In the genomic region with DNA sequence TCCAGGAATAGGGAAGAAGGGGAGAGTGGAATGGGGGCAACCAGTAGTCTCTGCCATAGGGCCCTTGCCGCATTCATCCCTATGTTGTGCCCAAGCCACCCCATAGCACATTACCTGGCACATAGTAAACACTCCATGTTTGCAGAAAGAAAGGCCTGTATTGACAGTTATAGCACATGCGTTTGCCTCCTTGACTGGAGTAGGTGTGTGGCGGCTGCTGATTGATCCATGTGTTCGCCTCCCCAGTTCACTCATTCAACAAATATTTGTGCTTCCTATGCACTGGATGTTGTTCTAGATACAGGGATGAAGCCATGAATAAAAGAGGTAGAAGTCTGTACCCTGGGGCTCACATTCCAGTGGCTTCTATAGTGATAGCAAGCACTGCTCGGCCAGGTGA, we compare ENCODE assay signal across 21 cellular contexts. TPM values are rescaled to one million over a fixed set of nuclear protein-coding genes. Genes with fewer than 3 reads are reported as not detected.
DNase-seq lines count a peak whose midpoint lies in the region; ATAC-seq and TF ChIP-seq lines count a peak whose summit lies in the region.
"Had no signal": no experiment of that assay in that cellular context is flagged by ENCODE, and none has a peak within 500 bp of the region (broad histone marks: within the 10 kb centered on the region; RNA-seq: fewer than 3 reads in every experiment).

No MANE protein-coding gene starts in this region.

- H3K27ac Mint-ChIP-seq in stimulated activated naive CD8-positive, alpha-beta T cell treated with anti-CD3 and anti-CD28 coated beads, Interleukin-15, Interleukin-2, amounts not matched to agents 100 ng/mL and 50 ng/mL, for 24 hours, result peak overlapping the region; percentile 26
- H3K27ac Mint-ChIP-seq in IgD-negative memory B cell, result peak overlapping the region in 2 of 3 donors; percentile 10 to 57
- peak overlapping the region; percentile 100 for H3K27ac Mint-ChIP-seq in effector memory CD8-positive, alpha-beta T cell

- DNase-seq in stimulated activated naive CD8-positive, alpha-beta T cell treated with anti-CD3 and anti-CD28 coated beads, Interleukin-15, Interleukin-2, amounts not matched to agents 100 U/mL and 50 U/mL, for 24 hours, result no peak
- no peak for DNase-seq in effector memory CD8-positive, alpha-beta T cell
- no peak for DNase-seq in stimulated activated CD4-positive, alpha-beta T cell treated with anti-CD3 and anti-CD28 coated beads, Interleukin-12 subunit alpha, Interleukin-12 subunit beta, amount 100 ng/mL, for 4 hours
- DNase-seq in esophagus muscularis mucosa (ENCODE audit: extremely low spot score), result no peak
- DNase-seq: EL; GF-D8; Karpas-422; NCI-H1694; NCI-H2081; NCI-H2171; NCI-H345; NCI-H524; NCI-H774; NK-92 treated with Interleukin-12 subunit alpha and Interleukin-12 subunit beta, amount 100 ng/mL, for 24 hours; SHP77 treated with DMSO at 0.1 percent for 48 hours had no signal

- no peak overlapping the region for H3K27ac ChIP-seq in esophagus muscularis mucosa (replicated peaks in 1 of 4)
- H3K27ac ChIP-seq: BLaER1, RWPE1, SK-N-MC had no signal

- H3K9me3 Mint-ChIP-seq in stimulated activated naive CD8-positive, alpha-beta T cell treated with anti-CD3 and anti-CD28 coated beads, Interleukin-15, Interleukin-2, amounts not matched to agents 100 ng/mL and 50 ng/mL, for 24 hours, result no peaks in the 10 kb centered on the region
- H3K9me3 Mint-ChIP-seq in IgD-negative memory B cell, result peaks cover 0 to 3% (median 0%) of the 10 kb centered on the region in 3 donors
- no peaks in the 10 kb centered on the region for H3K9me3 Mint-ChIP-seq in effector memory CD8-positive, alpha-beta T cell

- no peak overlapping the region for H3K4me3 ChIP-seq in esophagus muscularis mucosa
- H3K4me3 ChIP-seq: BLaER1, SK-N-MC had no signal

- peak overlapping the region; percentile 75 for H3K4me3 Mint-ChIP-seq in stimulated activated naive CD8-positive, alpha-beta T cell treated with anti-CD3 and anti-CD28 coated beads, Interleukin-15, Interleukin-2, amounts not matched to agents 100 ng/mL and 50 ng/mL, for 24 hours
- no peak overlapping the region for H3K4me3 Mint-ChIP-seq in IgD-negative memory B cell
- peak overlapping the region; percentile 90 to 98 for H3K4me3 Mint-ChIP-seq in effector memory CD8-positive, alpha-beta T cell

- H3K36me3 Mint-ChIP-seq in stimulated activated naive CD8-positive, alpha-beta T cell treated with anti-CD3 and anti-CD28 coated beads, Interleukin-15, Interleukin-2, amounts not matched to agents 100 ng/mL and 50 ng/mL, for 24 hours (ENCODE audit: low read depth), result no peaks in the 10 kb centered on the region
- H3K36me3 Mint-ChIP-seq in IgD-negative memory B cell, result peaks cover 5% of the 10 kb centered on the region
- H3K36me3 Mint-ChIP-seq in effector memory CD8-positive, alpha-beta T cell (ENCODE audit: insufficient read depth), result peaks cover 74% of the 10 kb centered on the region

- intact Hi-C loops in esophagus muscularis mucosa (cut with DNase I), result no loop called here

- no peak for TF ChIP-seq EP300 in esophagus muscularis mucosa (IDR thresholded peaks at IDR 0.05)

- no peaks in the 10 kb centered on the region for H3K36me3 ChIP-seq in esophagus muscularis mucosa
- H3K36me3 ChIP-seq: BLaER1 had no signal

- H3K4me1 ChIP-seq in esophagus muscularis mucosa, result peaks cover 6 to 15% (median 11%) of the 10 kb centered on the region in 4 donors

- no peak for ATAC-seq in stimulated activated naive CD8-positive, alpha-beta T cell treated with anti-CD3 and anti-CD28 coated beads, Interleukin-15, Interleukin-2, amounts not matched to agents 100 U/mL and 50 U/mL, for 24 hours
- no peak for ATAC-seq in effector memory CD8-positive, alpha-beta T cell (replicated peaks)
- no peak for ATAC-seq in HG03135 (IDR thresholded peaks at IDR 0.05; ENCODE audit: unreplicated experiment)

- H3K9me3 ChIP-seq in esophagus muscularis mucosa, result no peaks in the 10 kb centered on the region

- TF ChIP-seq CTCF in esophagus muscularis mucosa (IDR thresholded peaks at IDR 0.05), result no peak

- no peak for TF ChIP-seq POLR2A in esophagus muscularis mucosa (IDR thresholded peaks at IDR 0.05; ENCODE audit: low read depth)

- peaks cover 76% of the 10 kb centered on the region for H3K4me1 Mint-ChIP-seq in stimulated activated naive CD8-positive, alpha-beta T cell treated with anti-CD3 and anti-CD28 coated beads, Interleukin-15, Interleukin-2, amounts not matched to agents 100 ng/mL and 50 ng/mL, for 24 hours (ENCODE audit: low read depth)
- peaks cover 17 to 32% (median 32%) of the 10 kb centered on the region in 3 donors for H3K4me1 Mint-ChIP-seq in IgD-negative memory B cell
- peaks cover 72 to 80% of the 10 kb centered on the region in 2 donors for H3K4me1 Mint-ChIP-seq in effector memory CD8-positive, alpha-beta T cell (ENCODE audit: low read depth in 2 of 2)

- 97% methylated on average over 5 of the region's 5 CpGs for WGBS in esophagus muscularis mucosa

- H3K27me3 ChIP-seq in esophagus muscularis mucosa, result peaks cover 0 to 27% (median 0%) of the 10 kb centered on the region in 4 donors
- H3K27me3 ChIP-seq: BLaER1 had no signal

- no peaks in the 10 kb centered on the region for H3K27me3 Mint-ChIP-seq in stimulated activated naive CD8-positive, alpha-beta T cell treated with anti-CD3 and anti-CD28 coated beads, Interleukin-15, Interleukin-2, amounts not matched to agents 100 ng/mL and 50 ng/mL, for 24 hours
- H3K27me3 Mint-ChIP-seq in IgD-negative memory B cell, result peaks cover 3% of the 10 kb centered on the region
- no peaks in the 10 kb centered on the region for H3K27me3 Mint-ChIP-seq in effector memory CD8-positive, alpha-beta T cell

RNA-seq across cellular contexts. Expression of a gene that starts 19.8 kb away (rescaled TPM):
- polyA plus RNA-seq in IgD-negative memory B cell, result 82.4 TPM
- total RNA-seq in esophagus muscularis mucosa, result 10 to 100 TPM; 11.1 to 19.1 (median 16.3) TPM

Comparison
In these comparisons a context has a peak if more than half of its experiments do, and no peak if none do; other contexts are left out.
1. H3K27ac Mint-ChIP-seq: peak in every context shown above with its lines; median percentile 100 in effector memory CD8-positive, alpha-beta T cell; 34 in IgD-negative memory B cell; 26 in stimulated activated naive CD8-positive, alpha-beta T cell treated with anti-CD3 and anti-CD28 coated beads, Interleukin-15, Interleukin-2, amounts not matched to agents 100 ng/mL and 50 ng/mL, for 24 hours.
2. H3K4me3 Mint-ChIP-seq: peak in stimulated activated naive CD8-positive, alpha-beta T cell treated with anti-CD3 and anti-CD28 coated beads, Interleukin-15, Interleukin-2, amounts not matched to agents 100 ng/mL and 50 ng/mL, for 24 hours (single experiment) and effector memory CD8-positive, alpha-beta T cell (2 of 2); none in IgD-negative memory B cell (0 of 4).